Comparison of ENCODE assay signal across 22 cellular contexts in genomic region chr4:38184404-38184803, GRCh38.
DNase-seq lines count a peak whose midpoint lies in the region; ATAC-seq, FAIRE-seq and TF ChIP-seq lines count a peak whose summit lies in the region.
"Had no signal": no experiment of that assay in that cellular context is flagged by ENCODE, and none has a peak within 500 bp of the region (broad histone marks: within the 10 kb centered on the region; RNA-seq: fewer than 3 reads in every experiment).

No MANE protein-coding gene starts in this region.

- H2AFZ ChIP-seq in K562 (ENCODE audit: low read depth, low read length) = no peak overlapping the region
- no peak overlapping the region for H2AFZ ChIP-seq in keratinocyte (ENCODE audit: control insufficient read depth, low read length)

- no peak for TF ChIP-seq EP300 in K562 (IDR thresholded peaks at IDR 0.05; ENCODE audit: low read length)

- H3K27ac ChIP-seq in K562 (ENCODE audit: extremely low read depth, low read depth, low read length) (no peak overlapping the region), keratinocyte (ENCODE audit: control insufficient read depth, insufficient read depth, low read length) (no peak overlapping the region)
- H3K27ac ChIP-seq: heart left ventricle, stomach had no signal

- CTCF ChIA-PET in K562 (lab: Yijun Ruan, JAX; ENCODE audit: low intra/inter-chr PET ratio) = interaction anchor here (0.7 kb wide), 1 partner anchor 117 kb away, joined by 4 read pairs; no protein-coding TSS in a partner anchor

- H3K4me3 ChIP-seq in K562 (no peak overlapping the region), keratinocyte (ENCODE audit: control insufficient read depth in 2 of 3, extremely low read depth in 1 of 3, insufficient read depth in 2 of 3, low read depth in 1 of 3, low read length in 3 of 3) (no peak overlapping the region)
- H3K4me3 ChIP-seq: heart left ventricle, stomach had no signal

- dilution Hi-C loops in keratinocyte (cut with MboI; ENCODE audit: extremely low pct_ligation_motif_present, low sequenced_read_pairs) = no loop called here

- H3K4me2 ChIP-seq in K562 (ENCODE audit: insufficient read depth, low read length) (no peak overlapping the region), keratinocyte (ENCODE audit: control insufficient read depth, extremely low read depth, insufficient read depth, low read depth, low read length) (no peak overlapping the region)

- H3K27me3 ChIP-seq in K562 (ENCODE audit: control insufficient read depth in 2 of 2, insufficient read depth in 2 of 2, low read length in 2 of 2) (no peaks in the 10 kb centered on the region), keratinocyte (ENCODE audit: control insufficient read depth, extremely low read depth, insufficient read depth, low read length) (no peaks in the 10 kb centered on the region)
- H3K27me3 ChIP-seq: heart left ventricle, stomach had no signal

- no peak for TF ChIP-seq POLR2A in K562 (conservative IDR thresholded peaks at IDR 0.05)

- H3K9me3 ChIP-seq in K562 (replicated peaks; ENCODE audit: control insufficient read depth, insufficient read depth, low read depth, low read length) = 0 out of 2 replicates have a peak, but pooled peaks cover 3% of the 10 kb centered on the region
- no peaks in the 10 kb centered on the region for H3K9me3 ChIP-seq in keratinocyte (ENCODE audit: control insufficient read depth, low read depth, low read length)
- H3K9me3 ChIP-seq: heart left ventricle, stomach had no signal

- BruUV-seq in K562 (replicated peaks; lab: Mats Ljungman, UMichigan) = no TSS peak

- WGBS in K562 (ENCODE audit: insufficient coverage, low coverage, missing lambda C conversion rate) = 56% methylated on average over 8 of the region's 8 CpGs

- no peak overlapping the region for H3K9ac ChIP-seq in K562 (ENCODE audit: insufficient read depth in 1 of 2, low read depth in 2 of 2, low read length in 2 of 2)
- H3K9ac ChIP-seq in keratinocyte (ENCODE audit: control insufficient read depth, extremely low read depth, insufficient read depth, low read length) = no peak overlapping the region

- no peak for DNase-seq in CD14-positive monocyte (ENCODE audit: low spot score)
- DNase-seq in HuH-7 (ENCODE audit: low spot score) = peak; percentile 39
- DNase-seq in K562 (ENCODE audit: extremely low read depth in 1 of 4, low spot score in 3 of 4) = peak in 1 of 4 experiments; percentile 15
- no peak for DNase-seq in keratinocyte (ENCODE audit: low read depth, low spot score)
- no peak for DNase-seq in medulla oblongata (ENCODE audit: extremely low spot score)
- no peak for DNase-seq in DMS79 treated with DMSO at 0.1 percent for 48 hours (lab: John Stamatoyannopoulos, UW)
- DNase-seq in activated gamma-delta T cell treated with Interleukin-2 at 50 U/mL for 16 hours = no peak
- DNase-seq: activated CD4-positive, alpha-beta T cell treated with anti-CD3 and anti-CD28 coated beads, Interleukin-2, amount 10 ng/mL, durations not matched to agents 24 days and 14 days; activated T-cell treated with anti-CD3 and anti-CD28 coated beads, Interleukin-2, amount 50 U/mL, for 48 hours; amniotic stem cell; CD4-positive, CD25-positive, alpha-beta regulatory T cell; effector CD8-positive, alpha-beta T cell; heart left ventricle; left colon; NCI-H1048; NCI-H226; stomach; T-helper 2 cell had no signal

- in situ Hi-C loops in K562 (cut with MboI) = loop anchor here (5.0 kb wide), 2 partner anchors 133 to 548 kb away; no protein-coding TSS in a partner anchor

- H3K4me1 Mint-ChIP-seq in CD14-positive monocyte = peaks cover 2% of the 10 kb centered on the region

- peaks cover 0 to 2% (median 0%) of the 10 kb centered on the region in 3 donors for H3K27me3 Mint-ChIP-seq in CD14-positive monocyte (ENCODE audit: low read depth in 3 of 3)

- POLR2A ChIA-PET in K562 (lab: Yijun Ruan, JAX) = no interaction called here

- H3K27ac Mint-ChIP-seq in CD14-positive monocyte = no peak overlapping the region
- H3K27ac Mint-ChIP-seq: activated CD4-positive, alpha-beta T cell treated with anti-CD3 and anti-CD28 coated beads, Interleukin-2, amount 10 ng/mL, durations not matched to agents 24 days and 14 days; CD4-positive, CD25-positive, alpha-beta regulatory T cell had no signal

- H3K79me2 ChIP-seq in K562 (ENCODE audit: control insufficient read depth, insufficient read depth, low read length) (no peaks in the 10 kb centered on the region), keratinocyte (ENCODE audit: control insufficient read depth, insufficient read depth, low read length) (no peaks in the 10 kb centered on the region)

- peak in 1 of 2 experiments; percentile 12; a peak in 1 of 4 replicates for TF ChIP-seq RAD21 in K562 (CRISPR knock-in tag; conservative IDR thresholded peaks at IDR 0.05 in 1 of 2, IDR thresholded peaks at IDR 0.05 in 1 of 2)

- no peaks in the 10 kb centered on the region for H3K36me3 ChIP-seq in K562 (ENCODE audit: control insufficient read depth, insufficient read depth, low read length)
- H3K36me3 ChIP-seq in keratinocyte (ENCODE audit: control insufficient read depth in 2 of 2, extremely low read depth in 1 of 2, insufficient read depth in 2 of 2, low read length in 2 of 2) = no peaks in the 10 kb centered on the region
- H3K36me3 ChIP-seq: heart left ventricle, stomach had no signal

- no peaks in the 10 kb centered on the region for H3K36me3 Mint-ChIP-seq in CD14-positive monocyte
- H3K36me3 Mint-ChIP-seq: CD4-positive, CD25-positive, alpha-beta regulatory T cell; natural killer cell treated with Interleukin-12 subunit alpha and Interleukin-12 subunit beta and Interleukin-15 and Interleukin-18, amount 100 ng/mL, for 72 hours had no signal

- peaks cover 0 to 9% (median 6%) of the 10 kb centered on the region in 7 donors for H3K9me3 Mint-ChIP-seq in CD14-positive monocyte
- H3K9me3 Mint-ChIP-seq: activated CD4-positive, alpha-beta T cell treated with anti-CD3 and anti-CD28 coated beads, Interleukin-2, amount 10 ng/mL, durations not matched to agents 24 days and 14 days; CD4-positive, CD25-positive, alpha-beta regulatory T cell; natural killer cell treated with Interleukin-12 subunit alpha and Interleukin-12 subunit beta and Interleukin-15 and Interleukin-18, amount 100 ng/mL, for 72 hours had no signal

- H3K4me1 ChIP-seq in K562 (replicated peaks in 1 of 2; ENCODE audit: control insufficient read depth in 2 of 2, insufficient read depth in 2 of 2, low read length in 2 of 2) (no peaks in the 10 kb centered on the region; a peak in 1 of 5 replicates), keratinocyte (ENCODE audit: control insufficient read depth, extremely low read depth, insufficient read depth, low read length) (peaks cover 25% of the 10 kb centered on the region)

- intact Hi-C loops in CD14-positive monocyte (cut with micrococcal nuclease) = loop anchor here (5.0 to 10.0 kb wide), 2 partner anchors 130 to 548 kb away; no protein-coding TSS in a partner anchor
- intact Hi-C loops in K562 (cut with micrococcal nuclease) = no loop called here

- peak; percentile 22 for TF ChIP-seq CTCF in CD14-positive monocyte (IDR thresholded peaks at IDR 0.05)
- TF ChIP-seq CTCF in K562 (IDR thresholded peaks at IDR 0.05 in 2 of 3, conservative IDR thresholded peaks at IDR 0.05 in 1 of 3; ENCODE audit: insufficient read depth in 2 of 3, low read depth in 1 of 3, low read length in 3 of 3) = peak in 2 of 3 experiments; percentile 25 to 31; a peak in 2 of 6 replicates
- TF ChIP-seq CTCF in keratinocyte (optimal IDR thresholded peaks at IDR 0.05 in 1 of 3, IDR thresholded peaks at IDR 0.05 in 1 of 3, conservative IDR thresholded peaks at IDR 0.05 in 1 of 3; ENCODE audit: extremely low read depth in 1 of 3, insufficient read depth in 2 of 3, low read length in 3 of 3) = peak in 2 of 3 experiments; percentile 40 to 42

- no peak overlapping the region for H3K4me3 Mint-ChIP-seq in CD14-positive monocyte
- H3K4me3 Mint-ChIP-seq: activated CD4-positive, alpha-beta T cell treated with anti-CD3 and anti-CD28 coated beads, Interleukin-2, amount 10 ng/mL, durations not matched to agents 24 days and 14 days; CD4-positive, CD25-positive, alpha-beta regulatory T cell; natural killer cell treated with Interleukin-12 subunit alpha and Interleukin-12 subunit beta and Interleukin-15 and Interleukin-18, amount 100 ng/mL, for 72 hours had no signal

- ATAC-seq in K562 (no peak), HG03342 (IDR thresholded peaks at IDR 0.05; ENCODE audit: unreplicated experiment) (no peak)
- ATAC-seq: heart left ventricle; left colon; natural killer cell treated with Interleukin-12 subunit alpha and Interleukin-12 subunit beta and Interleukin-15 and Interleukin-18, amount 100 ng/mL, for 72 hours; sciatic nerve had no signal

- peak; percentile 61 for FAIRE-seq in K562 (lab: Jason Lieb, UNC)
- FAIRE-seq in keratinocyte (lab: Jason Lieb, UNC) = no peak
- FAIRE-seq: RCC 7860 had no signal

- H4K20me1 ChIP-seq in K562 (replicated peaks; ENCODE audit: control insufficient read depth, insufficient read depth, low read length) (no peaks in the 10 kb centered on the region), keratinocyte (ENCODE audit: control insufficient read depth, extremely low read depth, insufficient read depth, low read length) (no peaks in the 10 kb centered on the region)

- H3K9me1 ChIP-seq in K562 (ENCODE audit: control insufficient read depth, insufficient read depth, low read length) = no peaks in the 10 kb centered on the region
- H3K9me1 ChIP-seq in keratinocyte (ENCODE audit: control insufficient read depth, extremely low read depth, insufficient read depth, low read length) = no peaks in the 10 kb centered on the region

TF ChIP-seq in K562, 482 proteins besides CTCF, POLR2A, EP300 and RAD21:
- TF ChIP-seq HBP1 (CRISPR knock-in tag; IDR thresholded peaks at IDR 0.05) (no peak), NFIC (IDR thresholded peaks at IDR 0.05) (peak; percentile 31; the same call in 1 of the 2 replicates)
